In the genomic region with DNA sequence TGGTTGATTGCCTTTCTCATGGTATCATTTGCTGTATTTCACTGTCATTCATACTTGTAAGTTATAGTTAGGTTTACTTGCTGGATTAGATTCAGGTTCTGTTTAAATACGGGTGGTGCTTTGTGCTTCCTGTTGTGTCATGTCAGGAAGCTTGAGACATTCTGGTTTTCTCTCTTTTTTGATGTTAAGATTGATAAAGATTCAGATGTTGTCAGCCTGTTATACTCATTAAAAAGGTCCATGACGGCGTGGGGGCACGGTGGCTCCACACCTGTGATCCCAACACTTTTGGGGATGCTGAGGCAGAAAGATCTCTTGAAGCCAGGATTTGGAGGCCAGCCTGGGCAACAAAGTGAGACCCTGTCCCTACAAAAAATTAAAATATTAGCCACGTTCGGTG, we compare ENCODE assay signal across 1 cellular context.
TF ChIP-seq lines count a peak whose summit lies in the region.

No MANE protein-coding gene starts in this region.

TF ChIP-seq in WTC11, 78 proteins besides CTCF, POLR2A, EP300 and RAD21 (continued from another document):
- no peak for TF ChIP-seq CREM (CRISPR knock-in tag; IDR thresholded peaks at IDR 0.05)
- TF ChIP-seq SP1 (CRISPR knock-in tag; conservative IDR thresholded peaks at IDR 0.05) = no peak
- TF ChIP-seq GABPB1 (CRISPR knock-in tag; IDR thresholded peaks at IDR 0.05) = no peak
- TF ChIP-seq ZNF416 (CRISPR knock-in tag; IDR thresholded peaks at IDR 0.05) = no peak
- TF ChIP-seq RORB (CRISPR knock-in tag; IDR thresholded peaks at IDR 0.05) = no peak
